In the genomic region with DNA sequence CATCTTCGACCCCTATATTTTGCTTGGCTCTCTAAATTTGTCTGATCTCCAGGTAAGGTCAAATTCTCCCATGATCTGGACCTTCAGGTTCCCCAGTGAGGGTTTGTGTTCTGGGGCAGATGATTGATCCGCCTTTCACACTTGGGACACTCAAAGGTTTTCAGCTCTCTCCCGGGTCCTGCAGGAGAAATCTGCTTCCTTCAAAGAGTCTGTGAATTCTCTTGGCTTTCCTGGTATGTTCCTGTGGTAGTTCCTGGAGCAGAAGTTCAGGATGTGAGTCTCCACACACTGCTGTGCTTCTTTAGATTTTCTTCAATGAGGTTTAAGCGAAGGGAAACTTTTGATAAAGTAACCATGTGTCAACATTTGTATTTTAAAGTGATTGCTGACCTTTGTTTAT, we compare ENCODE assay signal across 15 cellular contexts.
"Had no signal": no experiment of that assay in that cellular context is flagged by ENCODE, and none has a peak within 500 bp of the region (broad histone marks: within the 10 kb centered on the region; RNA-seq: fewer than 3 reads in every experiment).

No MANE protein-coding gene starts in this region.

- H3K27ac Mint-ChIP-seq: activated T-helper 1 cell treated with anti-CD3 and anti-CD28 coated beads, Interleukin-12 subunit alpha, Interleukin-12 subunit beta, Interleukin-2, Interleukin-4 antibody, amounts not matched to agents 30 ng/mL and 10 ng/mL and 1 ng/mL, durations not matched to agents 14 hours and 24 hours and 36 hours; stimulated activated naive CD8-positive, alpha-beta T cell treated with anti-CD3 and anti-CD28 coated beads, Interleukin-15, amount 100 ng/mL, for 72 hours; T-helper 17 cell had no signal

- H3K9me3 ChIP-seq: lower lobe of right lung, neutrophil had no signal

- H2AFZ ChIP-seq: parathyroid adenoma had no signal

- H3K9ac ChIP-seq: parathyroid adenoma had no signal

- ATAC-seq: gastroesophageal sphincter; heart right ventricle; left colon; lower lobe of right lung; stimulated activated naive CD8-positive, alpha-beta T cell treated with anti-CD3 and anti-CD28 coated beads, Interleukin-15, amount 100 ng/mL, for 72 hours; T-helper 17 cell had no signal

- H3K36me3 ChIP-seq: gastroesophageal sphincter, heart right ventricle, lower lobe of right lung, neutrophil, sigmoid colon, spleen had no signal

- H3K27ac ChIP-seq: gastroesophageal sphincter, heart right ventricle, lower lobe of right lung, neutrophil, parathyroid adenoma, sigmoid colon, spleen had no signal

- DNase-seq: activated CD4-positive, alpha-beta T cell treated with anti-CD3 and anti-CD28 coated beads for 48 hours; aorta; cortex of kidney; effector CD8-positive, alpha-beta T cell; heart right ventricle; left colon; lower lobe of right lung; sigmoid colon; spleen; stimulated activated naive CD8-positive, alpha-beta T cell treated with anti-CD3 and anti-CD28 coated beads, Interleukin-15, amount 100 ng/mL, for 72 hours; T-helper 17 cell had no signal

- H3K4me3 ChIP-seq: gastroesophageal sphincter, heart right ventricle, lower lobe of right lung, sigmoid colon, spleen had no signal

- H3K4me3 Mint-ChIP-seq: activated T-helper 1 cell treated with anti-CD3 and anti-CD28 coated beads, Interleukin-12 subunit alpha, Interleukin-12 subunit beta, Interleukin-2, Interleukin-4 antibody, amounts not matched to agents 30 ng/mL and 10 ng/mL and 1 ng/mL, durations not matched to agents 14 hours and 24 hours and 36 hours; stimulated activated naive CD8-positive, alpha-beta T cell treated with anti-CD3 and anti-CD28 coated beads, Interleukin-15, amount 100 ng/mL, for 72 hours; T-helper 17 cell had no signal

- H3K4me1 Mint-ChIP-seq: stimulated activated naive CD8-positive, alpha-beta T cell treated with anti-CD3 and anti-CD28 coated beads, Interleukin-15, amount 100 ng/mL, for 72 hours; T-helper 17 cell had no signal

- H3K4me1 ChIP-seq: gastroesophageal sphincter, heart right ventricle, lower lobe of right lung, parathyroid adenoma, sigmoid colon, spleen had no signal

- H3K27me3 ChIP-seq: gastroesophageal sphincter, heart right ventricle, neutrophil, sigmoid colon had no signal

- H3K79me2 ChIP-seq: parathyroid adenoma had no signal

- H3K27me3 Mint-ChIP-seq: stimulated activated naive CD8-positive, alpha-beta T cell treated with anti-CD3 and anti-CD28 coated beads, Interleukin-15, amount 100 ng/mL, for 72 hours; T-helper 17 cell had no signal
